Comparison of ENCODE assay signal across 12 cellular contexts in genomic region chr4:188127157-188127874, GRCh38. TPM values are rescaled to one million over a fixed set of nuclear protein-coding genes. Genes with fewer than 3 reads are reported as not detected.
A peak's percentile ranks its signal among the peaks of the same experiment; 100 is the strongest.
DNase-seq lines count a peak whose midpoint lies in the region; ATAC-seq, FAIRE-seq and TF ChIP-seq lines count a peak whose summit lies in the region.
"Had no signal": no experiment of that assay in that cellular context is flagged by ENCODE, and none has a peak within 500 bp of the region (broad histone marks: within the 10 kb centered on the region; RNA-seq: fewer than 3 reads in every experiment).

No MANE protein-coding gene starts in this region.

- no peak overlapping the region for H3K14ac ChIP-seq in H9 (ENCODE audit: insufficient read depth, low read length)

- no peak overlapping the region for H3K18ac ChIP-seq in H9 (ENCODE audit: insufficient read length, low read depth, low read length)

- H3K9me3 Mint-ChIP-seq in H9 = no peaks in the 10 kb centered on the region
- H3K9me3 Mint-ChIP-seq in CD8-positive, alpha-beta T cell = peaks cover 12% of the 10 kb centered on the region

- peak overlapping the region; percentile 63 to 85 for H3K27ac ChIP-seq in A549
- H3K27ac ChIP-seq in H9 (ENCODE audit: insufficient read length, low read depth, low read length) = no peak overlapping the region
- H3K27ac ChIP-seq in CD8-positive, alpha-beta T cell (ENCODE audit: low read depth, low read length) = no peak overlapping the region
- H3K27ac ChIP-seq: heart left ventricle had no signal

- H2BK15ac ChIP-seq in H9 (ENCODE audit: low read depth, low read length) = no peak overlapping the region

- H3K23ac ChIP-seq in H9 (ENCODE audit: insufficient read length, low read depth, low read length) = no peak overlapping the region

- H3K27me3 Mint-ChIP-seq in H9 (ENCODE audit: low read depth) = no peaks in the 10 kb centered on the region; the same call in 1 of the 2 replicates
- H3K27me3 Mint-ChIP-seq in CD8-positive, alpha-beta T cell (ENCODE audit: low read depth) = no peaks in the 10 kb centered on the region
- H3K27me3 Mint-ChIP-seq: CD8-positive, alpha-beta memory T cell had no signal

- H3K36me3 Mint-ChIP-seq in H9 (ENCODE audit: insufficient read depth in 1 of 3, low read depth in 3 of 3) = no peaks in the 10 kb centered on the region
- no peaks in the 10 kb centered on the region for H3K36me3 Mint-ChIP-seq in CD8-positive, alpha-beta T cell
- H3K36me3 Mint-ChIP-seq: CD8-positive, alpha-beta memory T cell had no signal

- H2BK5ac ChIP-seq in H9 (ENCODE audit: insufficient read length, low read length) = no peak overlapping the region

- H3K4me2 ChIP-seq in A549 = peak overlapping the region; percentile 56
- no peak overlapping the region for H3K4me2 ChIP-seq in H9 (ENCODE audit: insufficient read depth, insufficient read length, low read length)

- peak overlapping the region; percentile 27 for H4K8ac ChIP-seq in H9 (replicated peaks; ENCODE audit: insufficient read length, low read depth, low read length)

- 38% methylated on average over 6 of the region's 6 CpGs for WGBS in A549 (ENCODE audit: missing lambda C conversion rate)
- no CpG with 5 or more reads among the region's 6 CpGs for WGBS in H9 (ENCODE audit: extremely low coverage, insufficient read length, low lambda C conversion rate)

- CTCF ChIA-PET in A549 (lab: Yijun Ruan, JAX) = no interaction called here
- CTCF ChIA-PET in CD8-positive, alpha-beta T cell (lab: Charles Lee) = no interaction called here

- no peaks in the 10 kb centered on the region for H4K20me1 ChIP-seq in H9 (ENCODE audit: control insufficient read depth, insufficient read depth, insufficient read length)

- H3K79me2 ChIP-seq in H9 (ENCODE audit: insufficient read depth, low read length) = no peaks in the 10 kb centered on the region

- H3K4me3 ChIP-seq in A549 (no peak overlapping the region), adipocyte (ENCODE audit: low read length) (no peak overlapping the region)
- no peak overlapping the region for H3K4me3 ChIP-seq in CD8-positive, alpha-beta T cell (ENCODE audit: low read depth, low read length)
- H3K4me3 ChIP-seq: heart left ventricle had no signal

- H3K27me3 ChIP-seq in H9 (ENCODE audit: insufficient read depth, low read length) (no peaks in the 10 kb centered on the region), adipocyte (replicated peaks; ENCODE audit: control insufficient read depth, insufficient read depth, low read length) (no peaks in the 10 kb centered on the region)
- no peaks in the 10 kb centered on the region for H3K27me3 ChIP-seq in CD8-positive, alpha-beta T cell (ENCODE audit: insufficient read depth, low read length)
- H3K27me3 ChIP-seq: heart left ventricle had no signal

- peaks cover 26 to 31% of the 10 kb centered on the region in 2 experiments for H3K4me1 Mint-ChIP-seq in H9
- H3K4me1 Mint-ChIP-seq in CD8-positive, alpha-beta T cell (ENCODE audit: low read depth) = no peaks in the 10 kb centered on the region
- H3K4me1 Mint-ChIP-seq: CD8-positive, alpha-beta memory T cell; naive thymus-derived CD8-positive, alpha-beta T cell had no signal

- no peak overlapping the region for H3K56ac ChIP-seq in H9 (ENCODE audit: insufficient read length, low read depth, low read length)

- H3K9ac ChIP-seq in H9 (ENCODE audit: extremely low read depth, insufficient read length, low read length) (no peak overlapping the region), adipocyte (ENCODE audit: low read length) (peak overlapping the region; percentile 39)

- no peaks in the 10 kb centered on the region for H3K36me3 ChIP-seq in adipocyte (ENCODE audit: control insufficient read depth, insufficient read depth, low read length, severe bottlenecking)
- no peaks in the 10 kb centered on the region for H3K36me3 ChIP-seq in CD8-positive, alpha-beta T cell (ENCODE audit: insufficient read depth, low read length)
- H3K36me3 ChIP-seq: heart left ventricle had no signal

- H2BK20ac ChIP-seq in H9 (ENCODE audit: low read depth, low read length, poor library complexity, severe bottlenecking) = no peak overlapping the region

- intact Hi-C loops in CD8-positive, alpha-beta T cell (cut with DNase I, micrococcal nuclease) = no loop called here

- POLR2A ChIA-PET in A549 (lab: Yijun Ruan, JAX) = no interaction called here
- POLR2A ChIA-PET in CD8-positive, alpha-beta T cell (lab: Charles Lee) = no interaction called here

- no peak overlapping the region for H3K4ac ChIP-seq in H9 (ENCODE audit: low read depth, low read length)

- H2AK5ac ChIP-seq in H9 (ENCODE audit: insufficient read length, low read length) = no peak overlapping the region

- H3K9me3 ChIP-seq in A549 = no peaks in the 10 kb centered on the region
- no peaks in the 10 kb centered on the region for H3K9me3 ChIP-seq in H9 (ENCODE audit: control insufficient read depth, low read depth, low read length)
- no peaks in the 10 kb centered on the region for H3K9me3 ChIP-seq in adipocyte (ENCODE audit: control insufficient read depth, low read length)
- no peaks in the 10 kb centered on the region for H3K9me3 ChIP-seq in CD8-positive, alpha-beta T cell (ENCODE audit: low read length)
- H3K9me3 ChIP-seq: heart left ventricle had no signal

- no peak overlapping the region for H3T11ph ChIP-seq in H9 (ENCODE audit: low read length)

- ATAC-seq in A549 (peak; percentile 98 to 100), HG03439 (IDR thresholded peaks at IDR 0.05; ENCODE audit: unreplicated experiment) (no peak)
- no peak for ATAC-seq in CD8-positive, alpha-beta T cell
- ATAC-seq: heart left ventricle; naive thymus-derived CD8-positive, alpha-beta T cell had no signal

- DNase-seq in A549 (ENCODE audit: low read depth in 1 of 2, low spot score in 1 of 2) (peak; percentile 44 to 67), H9 (no peak), adipocyte (ENCODE audit: low read depth) (peak; percentile 85), iris pigment epithelial cell (ENCODE audit: low read depth) (peak; percentile 91), DMS53 treated with DMSO at 0.1 percent for 48 hours (lab: John Stamatoyannopoulos, UW; ENCODE audit: unreplicated experiment) (no peak)
- DNase-seq in activated CD4-positive, CD25-positive, alpha-beta regulatory T cell treated with anti-CD3 and anti-CD28 coated beads, Interleukin-2, amount 50 U/mL, for 72 hours = no peak
- DNase-seq in CD8-positive, alpha-beta T cell = no peak
- DNase-seq: aorta; CD8-positive, alpha-beta memory T cell; heart left ventricle; naive thymus-derived CD8-positive, alpha-beta T cell had no signal

- H2BK12ac ChIP-seq in H9 (ENCODE audit: insufficient read length, low read depth, low read length) = no peak overlapping the region

- H3K27ac Mint-ChIP-seq in H9 = peak overlapping the region in 1 of 3 experiments; percentile 65; a peak in 1 of 7 replicates
- no peak overlapping the region for H3K27ac Mint-ChIP-seq in CD8-positive, alpha-beta T cell
- H3K27ac Mint-ChIP-seq: CD8-positive, alpha-beta memory T cell; naive thymus-derived CD8-positive, alpha-beta T cell had no signal

- no peak overlapping the region for H2AFZ ChIP-seq in H9 (ENCODE audit: low read length)

- no peak overlapping the region for H4K91ac ChIP-seq in H9 (ENCODE audit: insufficient read length, low read depth, low read length)

- H3K4me3 Mint-ChIP-seq in H9 = no peak overlapping the region
- H3K4me3 Mint-ChIP-seq in CD8-positive, alpha-beta T cell = no peak overlapping the region
- H3K4me3 Mint-ChIP-seq: CD8-positive, alpha-beta memory T cell; naive thymus-derived CD8-positive, alpha-beta T cell had no signal

- TF ChIP-seq POLR2A in A549 (IDR thresholded peaks at IDR 0.05; ENCODE audit: low read length) = no peak

- no peak for FAIRE-seq in A549 (lab: Jason Lieb, UNC)

- TF ChIP-seq CTCF in A549 (IDR thresholded peaks at IDR 0.05) (no peak), H9 (conservative IDR thresholded peaks at IDR 0.05) (no peak)
- TF ChIP-seq CTCF in CD8-positive, alpha-beta T cell (IDR thresholded peaks at IDR 0.05) = no peak

- no peak for TF ChIP-seq EP300 in A549 (IDR thresholded peaks at IDR 0.05)

- no peaks in the 10 kb centered on the region for H3K79me1 ChIP-seq in H9 (ENCODE audit: insufficient read depth, low read depth, low read length, poor library complexity, severe bottlenecking)

- no peaks in the 10 kb centered on the region for H3K23me2 ChIP-seq in H9 (ENCODE audit: insufficient read length, low read depth, low read length, poor library complexity, severe bottlenecking)

- peaks cover 14% of the 10 kb centered on the region for H3K4me1 ChIP-seq in A549
- H3K4me1 ChIP-seq in H9 (ENCODE audit: insufficient read depth, low read length) = peaks cover 3% of the 10 kb centered on the region; the same call in 1 of the 2 replicates
- peaks cover 17% of the 10 kb centered on the region for H3K4me1 ChIP-seq in adipocyte (ENCODE audit: control insufficient read depth, insufficient read depth, low read length)
- H3K4me1 ChIP-seq in CD8-positive, alpha-beta T cell (ENCODE audit: insufficient read depth, low read length) = no peaks in the 10 kb centered on the region
- H3K4me1 ChIP-seq: heart left ventricle had no signal

- no peak overlapping the region for H4K5ac ChIP-seq in H9 (ENCODE audit: insufficient read length, low read depth, low read length)

- no peak; a peak in 1 of 5 replicates for TF ChIP-seq RAD21 in A549 (conservative IDR thresholded peaks at IDR 0.05 in 1 of 2, IDR thresholded peaks at IDR 0.05 in 1 of 2)

- H2BK120ac ChIP-seq in H9 (ENCODE audit: low read depth, low read length, poor library complexity, severe bottlenecking) = no peak overlapping the region

TF ChIP-seq in A549, 52 proteins besides CTCF, POLR2A, EP300 and RAD21:
- no peak for TF ChIP-seq TFCP2L1 (CRISPR knock-in tag; IDR thresholded peaks at IDR 0.05)
- TF ChIP-seq FOSL2 (IDR thresholded peaks at IDR 0.05) = peak; percentile 89
- TF ChIP-seq FOSL2 (CRISPR knock-in tag; IDR thresholded peaks at IDR 0.05) = peak; percentile 83
- 0 out of 3 replicates have a peak, but pooled peaks have one; percentile 7 for TF ChIP-seq SMC3 (IDR thresholded peaks at IDR 0.05)
- peak; percentile 23 for TF ChIP-seq MAFK (IDR thresholded peaks at IDR 0.05; ENCODE audit: partially characterized antibody)
- peak; percentile 76 for TF ChIP-seq JUNB (IDR thresholded peaks at IDR 0.05)

RNA-seq across cellular contexts. Expression of gene TRIML1, which starts 11.9 kb away (rescaled TPM):
- not detected in 2 replicates for polyA plus RNA-seq in A549 (2011; rRNA removed)
- polyA plus RNA-seq in A549 (2012; cell fraction: cytosol; rRNA removed) = not detected in 2 replicates
- not detected in 2 replicates for polyA plus RNA-seq in A549 (2012; cell fraction: nucleus; rRNA removed)
- not detected in 3 replicates for polyA plus RNA-seq in A549 (2017; fragmentation: RNase III; extraction: RNeasy Plus Mini Kit Qiagen cat#74134 plus additional on column Dnase treatment)
- not detected in 2 replicates for polyA minus RNA-seq in A549 (2011; rRNA and poly(A)+ RNA removed)
- not detected in 2 replicates for total RNA-seq in H9 (2021)
- total RNA-seq in CD8-positive, alpha-beta T cell = not detected
- total RNA-seq: aorta; CD8-positive, alpha-beta memory T cell; heart left ventricle; naive thymus-derived CD8-positive, alpha-beta T cell had no signal
- polyA plus RNA-seq: aorta; CD8-positive, alpha-beta memory T cell; heart left ventricle; naive thymus-derived CD8-positive, alpha-beta T cell had no signal

RNA-seq across cellular contexts. Expression of gene TRIML2, which starts 17.9 kb away (rescaled TPM):
- polyA plus RNA-seq in A549 (2011; rRNA removed) (50.9 and 53.7 TPM in 2 replicates), A549 (2017; fragmentation: RNase III; extraction: RNeasy Plus Mini Kit Qiagen cat#74134 plus additional on column Dnase treatment) (56.2 to 58.1 TPM (median 56.9 TPM) in 3 replicates)
- 46.2 and 49.6 TPM in 2 replicates for polyA plus RNA-seq in A549 (2012; cell fraction: cytosol; rRNA removed)
- polyA plus RNA-seq in A549 (2012; cell fraction: nucleus; rRNA removed) = 91.1 and 125 TPM in 2 replicates
- 15.5 and 16.2 TPM in 2 replicates for polyA minus RNA-seq in A549 (2011; rRNA and poly(A)+ RNA removed)
- total RNA-seq in H9 (2021) = 102 and 107 TPM in 2 replicates
- not detected for total RNA-seq in CD8-positive, alpha-beta T cell
- total RNA-seq: aorta; CD8-positive, alpha-beta memory T cell; heart left ventricle; naive thymus-derived CD8-positive, alpha-beta T cell had no signal
- polyA plus RNA-seq: aorta; CD8-positive, alpha-beta memory T cell; heart left ventricle; naive thymus-derived CD8-positive, alpha-beta T cell had no signal

Comparison
In these comparisons a context has a peak if more than half of its experiments do, and no peak if none do; other contexts are left out.
1. ATAC-seq: peak in A549 (2 of 2); none in CD8-positive, alpha-beta T cell (single experiment) and HG03439 (single experiment).
2. DNase-seq: peak in A549 (2 of 2), adipocyte (single experiment) and iris pigment epithelial cell (single experiment); none in H9 (single experiment), activated CD4-positive, CD25-positive, alpha-beta regulatory T cell treated with anti-CD3 and anti-CD28 coated beads, Interleukin-2, amount 50 U/mL, for 72 hours (single experiment), DMS53 treated with DMSO at 0.1 percent for 48 hours (single experiment) and CD8-positive, alpha-beta T cell (0 of 7).
3. H3K27ac ChIP-seq: peak in A549 (2 of 2); none in H9 (single experiment) and CD8-positive, alpha-beta T cell (single experiment).
4. RNA of gene TRIML2, which starts 17.9 kb away (total RNA-seq): 102 to 107 TPM in H9; not detected in CD8-positive, alpha-beta T cell; every median in the first group is over 100 times any median in the second.